In genomic region chr3:129278970-129279906, GRCh38 we compare ENCODE assay signal across 8 cellular contexts.
DNase-seq lines count a peak whose midpoint lies in the region; ATAC-seq and TF ChIP-seq lines count a peak whose summit lies in the region.

No MANE protein-coding gene starts in this region.

- DNase-seq in GM03348 (ENCODE audit: low spot score) (peak; percentile 75), HL-60 (ENCODE audit: low read depth in 1 of 2, low spot score in 1 of 2) (peak in 1 of 2 experiments; percentile 5), T-helper 1 cell (peak in 4 of 5 donors; percentile 14 to 64 (median 31)), astrocyte of the spinal cord (ENCODE audit: low read depth, low spot score) (peak; percentile 68), smooth muscle cell of the brain vasculature (ENCODE audit: low read depth, low spot score) (peak; percentile 32)

- TF ChIP-seq CTCF in HL-60 (IDR thresholded peaks at IDR 0.05; ENCODE audit: insufficient read depth, low read length) (no peak), astrocyte of the spinal cord (IDR thresholded peaks at IDR 0.05; ENCODE audit: low read depth, low read length) (no peak)

- H3K27ac ChIP-seq in HL-60 (replicated peaks) = peak overlapping the region; percentile 70

- H3K4me3 ChIP-seq in HL-60 (replicated peaks; ENCODE audit: insufficient read depth, low read length) (peak overlapping the region; percentile 77), astrocyte of the spinal cord (ENCODE audit: low read depth, low read length) (peak overlapping the region; percentile 83), iPS-18c (ENCODE audit: insufficient read depth, low read depth, low read length) (peak overlapping the region; percentile 90)

- no peaks in the 10 kb centered on the region for H3K9me3 ChIP-seq in iPS-18c (ENCODE audit: control insufficient read depth, insufficient read depth, low read length)

- ATAC-seq in GM19463 (IDR thresholded peaks at IDR 0.05; ENCODE audit: unreplicated experiment) (no peak), HG02981 (IDR thresholded peaks at IDR 0.05; ENCODE audit: unreplicated experiment) (no peak)

- H3K27me3 ChIP-seq in HL-60 (ENCODE audit: insufficient read depth, poor library complexity, severe bottlenecking) = no peaks in the 10 kb centered on the region

- in situ Hi-C loops in astrocyte of the spinal cord (cut with HindIII; ENCODE audit: low sequenced_read_pairs) = no loop called here
